In genomic region chr19:49544154-49544553, GRCh38 we compare ENCODE assay signal across 32 cellular contexts. TPM values are rescaled to one million over a fixed set of nuclear protein-coding genes. Genes with fewer than 3 reads are reported as not detected.
DNase-seq lines count a peak whose midpoint lies in the region; ATAC-seq, FAIRE-seq and TF ChIP-seq lines count a peak whose summit lies in the region.
"Had no signal": no experiment of that assay in that cellular context is flagged by ENCODE, and none has a peak within 500 bp of the region (broad histone marks: within the 10 kb centered on the region; RNA-seq: fewer than 3 reads in every experiment).

No MANE protein-coding gene starts in this region.

- FAIRE-seq in H1 (lab: Jason Lieb, UNC): no peak
- FAIRE-seq: G401.6 had no signal

- H3K4me3 Mint-ChIP-seq in activated naive CD4-positive, alpha-beta T cell treated with anti-CD3 and anti-CD28 coated beads, Interleukin-2, amount 50 U/mL, for 24 hours: no peak overlapping the region
- no peak overlapping the region for H3K4me3 Mint-ChIP-seq in stimulated activated memory B cell treated with anti-CD40 and anti-IgM and Interleukin-4, amounts not matched to agents 10 μg/mL and 1 μg/mL and 100 μg/mL, for 72 hours
- no peak overlapping the region for H3K4me3 Mint-ChIP-seq in effector memory CD8-positive, alpha-beta T cell

- H3K18ac ChIP-seq in H1 (ENCODE audit: extremely low read depth, low read length): no peak overlapping the region

- H3K36me3 ChIP-seq in HEK293 (ENCODE audit: control insufficient read depth in 2 of 2, insufficient read depth in 1 of 2, low read length in 2 of 2) (peaks cover 3 to 12% of the 10 kb centered on the region in 2 experiments; a peak in 2 of 3 replicates), H1 (ENCODE audit: control insufficient read depth in 2 of 4, insufficient read depth in 4 of 4, low read length in 3 of 4) (no peaks in the 10 kb centered on the region; a peak in 1 of 8 replicates), upper lobe of right lung (peaks cover 2% of the 10 kb centered on the region)
- H3K36me3 ChIP-seq: vagina had no signal

- no peaks in the 10 kb centered on the region for H3K23me2 ChIP-seq in H1 (ENCODE audit: low read depth, low read length)

- TF ChIP-seq CTCF in HEK293 (tag by site-specific recombination; IDR thresholded peaks at IDR 0.05) (no peak), H1 (IDR thresholded peaks at IDR 0.05; ENCODE audit: control extremely low read depth in 1 of 3, insufficient read depth in 1 of 3, low read depth in 1 of 3, low read length in 3 of 3) (no peak), upper lobe of right lung (IDR thresholded peaks at IDR 0.05) (no peak)

- no peak overlapping the region for H2AK5ac ChIP-seq in H1 (ENCODE audit: low read depth, low read length)

- DNase-seq in activated naive CD4-positive, alpha-beta T cell (lab: John Stamatoyannopoulos, UW): no peak
- DNase-seq in H1 (ENCODE audit: low read depth in 1 of 2, low spot score in 2 of 2): no peak
- DNase-seq in NCI-H82 (lab: John Stamatoyannopoulos, UW): no peak
- no peak for DNase-seq in effector memory CD8-positive, alpha-beta T cell
- no peak for DNase-seq in upper lobe of right lung
- DNase-seq: activated CD8-positive, alpha-beta memory T cell treated with anti-CD3 and anti-CD28 coated beads for 24 hours; activated T-cell treated with anti-CD3 and anti-CD28 coated beads, Interleukin-2, amount 50 U/mL, for 48 hours; body of pancreas; DMS153; effector CD8-positive, alpha-beta T cell; foreskin melanocyte; mesendoderm; NCI-H1436; NCI-H2107; NCI-H446 treated with DMSO at 0.1 percent for 48 hours; PC-3; retina; Right ventricle myocardium superior; stimulated activated CD4-positive, alpha-beta T cell treated with anti-CD3 and anti-CD28 coated beads, Interleukin-2, amount 100 ng/mL, for 48 hours; stimulated activated naive CD4-positive, alpha-beta T cell treated with Interleukin-2 at 50 U/mL for 16 hours; testis had no signal

- no peak overlapping the region for H2AFZ ChIP-seq in H1 (ENCODE audit: low read length)
- H2AFZ ChIP-seq: hepatocyte had no signal

- H2BK120ac ChIP-seq in H1 (replicated peaks; ENCODE audit: low read depth, low read length): no peak overlapping the region

- ATAC-seq in stimulated activated memory B cell treated with anti-CD40 and anti-IgM and Interleukin-4, amounts not matched to agents 10 μg/mL and 1 μg/mL and 100 μg/mL, for 72 hours: peak; percentile 39
- no peak for ATAC-seq in effector memory CD8-positive, alpha-beta T cell (replicated peaks)
- ATAC-seq in upper lobe of right lung: no peak
- ATAC-seq: activated CD4-positive, CD25-positive, alpha-beta regulatory T cell treated with anti-CD3 and anti-CD28 coated beads, Interleukin-2, amount 50 U/mL, for 24 hours; activated naive CD4-positive, alpha-beta T cell treated with anti-CD3 and anti-CD28 coated beads, Interleukin-2, amount 50 U/mL, for 72 hours; body of pancreas; PC-3 had no signal

- no peak overlapping the region for H3K4me2 ChIP-seq in H1 (ENCODE audit: insufficient read depth in 1 of 2, low read depth in 2 of 2, low read length in 2 of 2)
- H3K4me2 ChIP-seq: hepatocyte had no signal

- H2BK12ac ChIP-seq in H1 (ENCODE audit: low read depth, low read length): no peak overlapping the region

- H3K27ac ChIP-seq in HEK293 (ENCODE audit: extremely low read depth, low read depth, low read length) (0 out of 2 replicates have a peak overlapping the region, but pooled peaks have one; percentile 9), H1 (ENCODE audit: low read depth, low read length) (no peak overlapping the region), upper lobe of right lung (no peak overlapping the region)
- H3K27ac ChIP-seq: body of pancreas, C4-2B, hepatocyte, testis, vagina had no signal

- H2BK20ac ChIP-seq in H1 (ENCODE audit: low read length): no peak overlapping the region

- H3K9ac ChIP-seq in H1 (replicated peaks in 1 of 4; ENCODE audit: extremely low read depth in 1 of 4, low read depth in 3 of 4, low read length in 3 of 4): no peak overlapping the region

- POLR2A ChIA-PET in HEK293 (lab: Yijun Ruan, JAX): interaction anchor here (0.8 kb wide), 1 partner anchor 32 kb away, joined by 9 read pairs; no protein-coding TSS in a partner anchor
- POLR2A ChIA-PET in H1 (lab: Charles Lee; ENCODE audit: partially characterized antibody): interaction anchor here (0.6 to 3.5 kb wide), 6 partner anchors 10 to 139 kb away, joined by 3 to 15 read pairs (median 5); partner anchors contain the start of genes NOSIP, PRRG2 and RPS11

- CTCF ChIA-PET in HEK293 (lab: Yijun Ruan, JAX): interaction anchor here (0.6 to 11.7 kb wide), 3 partner anchors 31 to 42 kb away, joined by 3 to 299 read pairs (median 5); no protein-coding TSS in a partner anchor
- CTCF ChIA-PET in H1 (lab: Charles Lee; ENCODE audit: partially characterized antibody): interaction anchor here (0.6 to 8.0 kb wide), 7 partner anchors 10 to 958 kb away, joined by 3 to 56 read pairs (median 4); no protein-coding TSS in a partner anchor

- H3K4me3 ChIP-seq in HEK293 (ENCODE audit: low read depth, low read length) (no peak overlapping the region), H1 (ENCODE audit: extremely low read depth in 1 of 4, insufficient read depth in 2 of 4, low read depth in 3 of 4, low read length in 4 of 4) (no peak overlapping the region), upper lobe of right lung (no peak overlapping the region)
- H3K4me3 ChIP-seq: body of pancreas, hepatocyte, testis, vagina had no signal

- H3K27me3 Mint-ChIP-seq in activated naive CD4-positive, alpha-beta T cell treated with anti-CD3 and anti-CD28 coated beads, Interleukin-2, amount 50 U/mL, for 24 hours: no peaks in the 10 kb centered on the region
- no peaks in the 10 kb centered on the region for H3K27me3 Mint-ChIP-seq in stimulated activated memory B cell treated with anti-CD40 and anti-IgM and Interleukin-4, amounts not matched to agents 10 μg/mL and 1 μg/mL and 100 μg/mL, for 72 hours
- H3K27me3 Mint-ChIP-seq in effector memory CD8-positive, alpha-beta T cell: peaks cover 0 to 8% of the 10 kb centered on the region in 2 donors

- H3K56ac ChIP-seq in H1 (replicated peaks; ENCODE audit: insufficient read length, low read depth, low read length): no peak overlapping the region

- no peaks in the 10 kb centered on the region for H4K20me1 ChIP-seq in H1 (replicated peaks in 1 of 2; ENCODE audit: control insufficient read depth in 1 of 2, insufficient read depth in 2 of 2, low read length in 2 of 2)

- H3K23ac ChIP-seq in H1 (ENCODE audit: insufficient read length): no peak overlapping the region

- no peaks in the 10 kb centered on the region for H3K9me3 ChIP-seq in HEK293 (ENCODE audit: control insufficient read depth, insufficient read depth, low read depth, low read length)
- no peaks in the 10 kb centered on the region for H3K9me3 ChIP-seq in H1 (ENCODE audit: insufficient read depth in 2 of 2, low read depth in 1 of 2, low read length in 1 of 2)
- no peaks in the 10 kb centered on the region for H3K9me3 ChIP-seq in upper lobe of right lung
- H3K9me3 ChIP-seq: body of pancreas, testis, vagina had no signal

- 77% methylated on average over 5 of the region's 5 CpGs; no CpG with 5 or more reads in 1 of the 2 experiments for WGBS in H1 (ENCODE audit: extremely low coverage in 1 of 2, insufficient coverage in 1 of 2, insufficient read length in 1 of 2, insufficient replicate concordance in 2 of 2, low coverage in 1 of 2, low lambda C conversion rate in 2 of 2, missing lambda C conversion rate in 1 of 2), 2 experiments

- peak overlapping the region; percentile 79 for H3K27ac Mint-ChIP-seq in activated naive CD4-positive, alpha-beta T cell treated with anti-CD3 and anti-CD28 coated beads, Interleukin-2, amount 50 U/mL, for 24 hours
- peak overlapping the region; percentile 52 for H3K27ac Mint-ChIP-seq in stimulated activated memory B cell treated with anti-CD40 and anti-IgM and Interleukin-4, amounts not matched to agents 10 μg/mL and 1 μg/mL and 100 μg/mL, for 72 hours
- H3K27ac Mint-ChIP-seq in effector memory CD8-positive, alpha-beta T cell: no peak overlapping the region
- H3K27ac Mint-ChIP-seq: activated naive CD4-positive, alpha-beta T cell treated with anti-CD3 and anti-CD28 coated beads, Interleukin-2, amount 50 U/mL, for 72 hours had no signal

- no peak overlapping the region for H3K4ac ChIP-seq in H1 (replicated peaks; ENCODE audit: insufficient read length, low read depth, low read length)

- H3K36me3 Mint-ChIP-seq in activated naive CD4-positive, alpha-beta T cell treated with anti-CD3 and anti-CD28 coated beads, Interleukin-2, amount 50 U/mL, for 24 hours: no peaks in the 10 kb centered on the region
- H3K36me3 Mint-ChIP-seq in stimulated activated memory B cell treated with anti-CD40 and anti-IgM and Interleukin-4, amounts not matched to agents 10 μg/mL and 1 μg/mL and 100 μg/mL, for 72 hours: no peaks in the 10 kb centered on the region
- H3K36me3 Mint-ChIP-seq in effector memory CD8-positive, alpha-beta T cell (ENCODE audit: insufficient read depth): no peaks in the 10 kb centered on the region
- H3K36me3 Mint-ChIP-seq: activated naive CD4-positive, alpha-beta T cell treated with anti-CD3 and anti-CD28 coated beads, Interleukin-2, amount 50 U/mL, for 72 hours; IgD-negative memory B cell had no signal

- H3K79me1 ChIP-seq in H1 (ENCODE audit: low read depth, low read length): no peaks in the 10 kb centered on the region

- no peak for TF ChIP-seq RAD21 in H1 (IDR thresholded peaks at IDR 0.05 in 1 of 2, conservative IDR thresholded peaks at IDR 0.05 in 1 of 2; ENCODE audit: low read depth in 2 of 2, low read length in 2 of 2)

- H2BK5ac ChIP-seq in H1 (ENCODE audit: low read depth, low read length): no peak overlapping the region

- H3K79me2 ChIP-seq in H1 (ENCODE audit: control insufficient read depth in 1 of 2, insufficient read depth in 2 of 2, low read length in 2 of 2): no peaks in the 10 kb centered on the region
- H3K79me2 ChIP-seq: hepatocyte had no signal

- H4K8ac ChIP-seq in H1 (ENCODE audit: extremely low read depth, insufficient read depth, low read length): no peak overlapping the region

- H4K91ac ChIP-seq in H1 (replicated peaks; ENCODE audit: insufficient read length, low read length): no peak overlapping the region

- no peak overlapping the region for H4K5ac ChIP-seq in H1 (ENCODE audit: insufficient read length, low read depth, low read length)

- H3K4me1 ChIP-seq in HEK293 (ENCODE audit: control insufficient read depth, insufficient read depth, low read length) (peaks cover 9% of the 10 kb centered on the region), H1 (replicated peaks in 1 of 4; ENCODE audit: control insufficient read depth in 3 of 4, insufficient read depth in 4 of 4, low read length in 3 of 4) (no peaks in the 10 kb centered on the region), upper lobe of right lung (no peaks in the 10 kb centered on the region)

- no peak for TF ChIP-seq POLR2A in H1 (IDR thresholded peaks at IDR 0.05; ENCODE audit: control extremely low read depth in 1 of 2, low read depth in 2 of 2, low read length in 2 of 2)

- H3K27me3 ChIP-seq in H1 (replicated peaks in 1 of 4; ENCODE audit: control insufficient read depth in 3 of 4, extremely low read depth in 1 of 4, insufficient read depth in 3 of 4, low read length in 3 of 4) (no peaks in the 10 kb centered on the region), upper lobe of right lung (no peaks in the 10 kb centered on the region)
- H3K27me3 ChIP-seq: body of pancreas, hepatocyte, testis, vagina had no signal

- peaks cover 29% of the 10 kb centered on the region for H3K4me1 Mint-ChIP-seq in activated naive CD4-positive, alpha-beta T cell treated with anti-CD3 and anti-CD28 coated beads, Interleukin-2, amount 50 U/mL, for 24 hours
- peaks cover 6% of the 10 kb centered on the region for H3K4me1 Mint-ChIP-seq in stimulated activated memory B cell treated with anti-CD40 and anti-IgM and Interleukin-4, amounts not matched to agents 10 μg/mL and 1 μg/mL and 100 μg/mL, for 72 hours
- peaks cover 4 to 8% of the 10 kb centered on the region in 2 donors for H3K4me1 Mint-ChIP-seq in effector memory CD8-positive, alpha-beta T cell (ENCODE audit: low read depth in 2 of 2)

- intact Hi-C loops in upper lobe of right lung (cut with DNase I): no loop called here

- no peak for TF ChIP-seq EP300 in H1 (IDR thresholded peaks at IDR 0.05; ENCODE audit: borderline replicate concordance in 1 of 2, low read depth in 2 of 2, low read length in 2 of 2)

- H2BK15ac ChIP-seq in H1 (ENCODE audit: low read length): no peak overlapping the region

- no peaks in the 10 kb centered on the region for H3K9me3 Mint-ChIP-seq in activated naive CD4-positive, alpha-beta T cell treated with anti-CD3 and anti-CD28 coated beads, Interleukin-2, amount 50 U/mL, for 24 hours
- no peaks in the 10 kb centered on the region for H3K9me3 Mint-ChIP-seq in stimulated activated memory B cell treated with anti-CD40 and anti-IgM and Interleukin-4, amounts not matched to agents 10 μg/mL and 1 μg/mL and 100 μg/mL, for 72 hours
- H3K9me3 Mint-ChIP-seq in effector memory CD8-positive, alpha-beta T cell: no peaks in the 10 kb centered on the region
- H3K9me3 Mint-ChIP-seq: activated naive CD4-positive, alpha-beta T cell treated with anti-CD3 and anti-CD28 coated beads, Interleukin-2, amount 50 U/mL, for 72 hours; IgD-negative memory B cell had no signal

- H3K14ac ChIP-seq in H1 (ENCODE audit: insufficient read length): no peak overlapping the region

RNA-seq across cellular contexts. Expression of gene RCN3, which starts 16.4 kb away (rescaled TPM):
- total RNA-seq in H1 (2021; fragmentation: NEBNext Ultra II Directional; extraction: Animal tissue kit (Norgen Biotek cat#: 25700)): 18.9 and 19.5 TPM in 2 replicates
- 5.8 and 9.4 TPM in 2 replicates for polyA plus RNA-seq in H1 (2011; rRNA removed)
- polyA plus RNA-seq in H1 (2011; cell fraction: cytosol; rRNA removed): 4.5 TPM
- polyA plus RNA-seq in H1 (2011; cell fraction: nucleus; rRNA removed): 12.0 TPM
- 7.5 to 13.8 TPM (median 11.7 TPM) in 4 replicates for polyA plus RNA-seq in H1 (2012, experiment 1 of 2)
- polyA plus RNA-seq in H1 (2012, experiment 2 of 2): 13.0 TPM
- 24.8 TPM for polyA plus RNA-seq in H1 (2013, experiment 1 of 2)
- polyA plus RNA-seq in H1 (2013, experiment 2 of 2): 27.4 TPM
- 0.69 and 0.83 TPM in 2 replicates for polyA minus RNA-seq in H1 (2011; rRNA and poly(A)+ RNA removed)
- 1.9 TPM for polyA minus RNA-seq in H1 (2011; cell fraction: cytosol; rRNA and poly(A)+ RNA removed)
- 3.3 TPM for polyA minus RNA-seq in H1 (2011; cell fraction: nucleus; rRNA and poly(A)+ RNA removed)
- 22.1 TPM for total RNA-seq in upper lobe of right lung
- total RNA-seq: MCF 10A had no signal

RNA-seq across cellular contexts. Expression of gene FCGRT, which starts 31.7 kb away (rescaled TPM):
- 43.4 and 46.5 TPM in 2 replicates for total RNA-seq in H1 (2021; fragmentation: NEBNext Ultra II Directional; extraction: Animal tissue kit (Norgen Biotek cat#: 25700))
- polyA plus RNA-seq in H1 (2011; rRNA removed): 41.2 and 66.7 TPM in 2 replicates
- polyA plus RNA-seq in H1 (2011; cell fraction: cytosol; rRNA removed): 29.0 TPM
- polyA plus RNA-seq in H1 (2011; cell fraction: nucleus; rRNA removed): 104 TPM
- polyA plus RNA-seq in H1 (2012, experiment 1 of 2): 31.3 to 51.7 TPM (median 47.2 TPM) in 4 replicates
- polyA plus RNA-seq in H1 (2012, experiment 2 of 2): 38.5 TPM
- 52.8 TPM for polyA plus RNA-seq in H1 (2013, experiment 1 of 2)
- 53.7 TPM for polyA plus RNA-seq in H1 (2013, experiment 2 of 2)
- 12.9 and 13.9 TPM in 2 replicates for polyA minus RNA-seq in H1 (2011; rRNA and poly(A)+ RNA removed)
- polyA minus RNA-seq in H1 (2011; cell fraction: cytosol; rRNA and poly(A)+ RNA removed): 15.7 TPM
- 12.3 TPM for polyA minus RNA-seq in H1 (2011; cell fraction: nucleus; rRNA and poly(A)+ RNA removed)
- 320 TPM for total RNA-seq in upper lobe of right lung
- total RNA-seq: MCF 10A had no signal

RNA-seq across cellular contexts. Expression of gene NOSIP, which starts 36.2 kb away (rescaled TPM):
- total RNA-seq in H1 (2021; fragmentation: NEBNext Ultra II Directional; extraction: Animal tissue kit (Norgen Biotek cat#: 25700)): 85.1 and 93.8 TPM in 2 replicates
- polyA plus RNA-seq in H1 (2011; rRNA removed): 192 and 254 TPM in 2 replicates
- polyA plus RNA-seq in H1 (2011; cell fraction: cytosol; rRNA removed): 176 TPM
- 194 TPM for polyA plus RNA-seq in H1 (2011; cell fraction: nucleus; rRNA removed)
- 110 to 131 TPM (median 125 TPM) in 4 replicates for polyA plus RNA-seq in H1 (2012, experiment 1 of 2)
- polyA plus RNA-seq in H1 (2012, experiment 2 of 2): 159 TPM
- 52.7 TPM for polyA plus RNA-seq in H1 (2013, experiment 1 of 2)
- polyA plus RNA-seq in H1 (2013, experiment 2 of 2): 50.1 TPM
- polyA minus RNA-seq in H1 (2011; rRNA and poly(A)+ RNA removed): 67.6 and 81.3 TPM in 2 replicates
- polyA minus RNA-seq in H1 (2011; cell fraction: cytosol; rRNA and poly(A)+ RNA removed): 69.6 TPM
- 59.9 TPM for polyA minus RNA-seq in H1 (2011; cell fraction: nucleus; rRNA and poly(A)+ RNA removed)
- total RNA-seq in upper lobe of right lung: 48.7 TPM

RNA-seq across cellular contexts. Expression of gene PRRG2, which starts 37.0 kb away (rescaled TPM):
- total RNA-seq in H1 (2021; fragmentation: NEBNext Ultra II Directional; extraction: Animal tissue kit (Norgen Biotek cat#: 25700)): 4.1 and 5.7 TPM in 2 replicates
- 5.6 and 6.3 TPM in 2 replicates for polyA plus RNA-seq in H1 (2011; rRNA removed)
- polyA plus RNA-seq in H1 (2011; cell fraction: cytosol; rRNA removed): 6.0 TPM
- polyA plus RNA-seq in H1 (2011; cell fraction: nucleus; rRNA removed): 6.0 TPM
- 3.9 to 5.8 TPM (median 4.4 TPM) in 4 replicates for polyA plus RNA-seq in H1 (2012, experiment 1 of 2)
- 6.8 TPM for polyA plus RNA-seq in H1 (2012, experiment 2 of 2)
- polyA plus RNA-seq in H1 (2013, experiment 1 of 2): 6.7 TPM
- 8.3 TPM for polyA plus RNA-seq in H1 (2013, experiment 2 of 2)
- 2.1 and 3.6 TPM in 2 replicates for polyA minus RNA-seq in H1 (2011; rRNA and poly(A)+ RNA removed)
- 1.9 TPM for polyA minus RNA-seq in H1 (2011; cell fraction: cytosol; rRNA and poly(A)+ RNA removed)
- polyA minus RNA-seq in H1 (2011; cell fraction: nucleus; rRNA and poly(A)+ RNA removed): 6.6 TPM
- 10.1 TPM for total RNA-seq in upper lobe of right lung

RNA-seq across cellular contexts. Expression of gene PRR12, which starts 46.8 kb away (rescaled TPM):
- 59.4 and 63.8 TPM in 2 replicates for total RNA-seq in H1 (2021; fragmentation: NEBNext Ultra II Directional; extraction: Animal tissue kit (Norgen Biotek cat#: 25700))
- polyA plus RNA-seq in H1 (2011; rRNA removed): 2.5 and 4.6 TPM in 2 replicates
- 1.9 TPM for polyA plus RNA-seq in H1 (2011; cell fraction: cytosol; rRNA removed)
- polyA plus RNA-seq in H1 (2011; cell fraction: nucleus; rRNA removed): 11.4 TPM
- polyA plus RNA-seq in H1 (2012, experiment 1 of 2): 25.7 to 40.3 TPM (median 34.3 TPM) in 4 replicates
- polyA plus RNA-seq in H1 (2012, experiment 2 of 2): 22.2 TPM
- 23.0 TPM for polyA plus RNA-seq in H1 (2013, experiment 1 of 2)
- 21.2 TPM for polyA plus RNA-seq in H1 (2013, experiment 2 of 2)
- 2.5 and 2.8 TPM in 2 replicates for polyA minus RNA-seq in H1 (2011; rRNA and poly(A)+ RNA removed)
- polyA minus RNA-seq in H1 (2011; cell fraction: cytosol; rRNA and poly(A)+ RNA removed): 15.9 TPM
- polyA minus RNA-seq in H1 (2011; cell fraction: nucleus; rRNA and poly(A)+ RNA removed): 10.8 TPM
- total RNA-seq in upper lobe of right lung: 30.9 TPM

Comparison
In these comparisons a context has a peak if more than half of its experiments do, and no peak if none do; other contexts are left out.
1. H3K27ac Mint-ChIP-seq: peak in activated naive CD4-positive, alpha-beta T cell treated with anti-CD3 and anti-CD28 coated beads, Interleukin-2, amount 50 U/mL, for 24 hours (single experiment) and stimulated activated memory B cell treated with anti-CD40 and anti-IgM and Interleukin-4, amounts not matched to agents 10 μg/mL and 1 μg/mL and 100 μg/mL, for 72 hours (single experiment); none in effector memory CD8-positive, alpha-beta T cell (0 of 2).